In the genomic region with DNA sequence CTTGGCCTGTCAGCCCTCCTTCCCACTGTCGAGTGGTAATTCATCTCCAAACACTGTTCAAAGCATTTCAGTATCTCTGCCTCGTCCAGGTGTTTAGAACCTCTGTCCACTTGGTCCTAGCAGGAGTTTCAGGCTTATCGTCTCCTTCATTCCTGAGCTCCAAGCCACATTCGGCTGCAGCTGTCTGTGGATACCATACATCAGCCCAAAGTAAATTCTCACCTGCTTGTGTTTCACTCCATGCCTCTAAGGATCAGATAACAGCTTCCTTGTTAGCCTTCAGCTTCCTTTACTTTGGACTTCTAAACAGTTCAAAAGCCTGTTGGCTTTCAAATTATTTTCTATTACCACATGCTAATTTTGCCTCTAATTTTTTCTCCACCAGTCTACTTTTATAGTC, we compare ENCODE assay signal across 20 cellular contexts.
"Had no signal": no experiment of that assay in that cellular context is flagged by ENCODE, and none has a peak within 500 bp of the region (broad histone marks: within the 10 kb centered on the region; RNA-seq: fewer than 3 reads in every experiment).

No MANE protein-coding gene starts in this region.

- H3K4me3 ChIP-seq: sigmoid colon, upper lobe of left lung had no signal

- H3K27me3 Mint-ChIP-seq: activated CD4-positive, alpha-beta T cell treated with anti-CD3 and anti-CD28 coated beads, Interleukin-2, amount 10 ng/mL, durations not matched to agents 7 days and 5 days; activated CD8-positive, alpha-beta T cell treated with anti-CD3 and anti-CD28 coated beads for 36 hours; stimulated activated naive B cell treated with anti-CD40 and anti-IgM and Interleukin-4, amounts not matched to agents 10 μg/mL and 1 μg/mL and 100 μg/mL, for 72 hours had no signal

- H3K9me3 Mint-ChIP-seq: activated CD4-positive, alpha-beta T cell treated with anti-CD3 and anti-CD28 coated beads, Interleukin-2, amount 10 ng/mL, durations not matched to agents 7 days and 5 days; activated CD8-positive, alpha-beta T cell treated with anti-CD3 and anti-CD28 coated beads for 36 hours; activated naive CD4-positive, alpha-beta T cell treated with anti-CD3 and anti-CD28 coated beads, Interleukin-2, amount 50 U/mL, for 72 hours; stimulated activated naive B cell treated with anti-CD40 and anti-IgM and Interleukin-4, amounts not matched to agents 10 μg/mL and 1 μg/mL and 100 μg/mL, for 72 hours; T-helper 1 cell treated with Interleukin-12 subunit alpha and Interleukin-12 subunit beta and Interleukin-4 antibody, amounts not matched to agents 30 μg/mL and 1 μg/mL, for 36 hours had no signal

- H3K4me1 ChIP-seq: sigmoid colon, upper lobe of left lung had no signal

- H3K4me3 Mint-ChIP-seq: activated CD4-positive, alpha-beta T cell treated with anti-CD3 and anti-CD28 coated beads, Interleukin-2, amount 10 ng/mL, durations not matched to agents 7 days and 5 days; activated CD8-positive, alpha-beta T cell treated with anti-CD3 and anti-CD28 coated beads for 36 hours; stimulated activated naive B cell treated with anti-CD40 and anti-IgM and Interleukin-4, amounts not matched to agents 10 μg/mL and 1 μg/mL and 100 μg/mL, for 72 hours; T-helper 1 cell treated with Interleukin-12 subunit alpha and Interleukin-12 subunit beta and Interleukin-4 antibody, amounts not matched to agents 30 μg/mL and 1 μg/mL, for 36 hours had no signal

- H3K36me3 Mint-ChIP-seq: activated naive CD4-positive, alpha-beta T cell treated with anti-CD3 and anti-CD28 coated beads, Interleukin-2, amount 50 U/mL, for 72 hours; stimulated activated naive B cell treated with anti-CD40 and anti-IgM and Interleukin-4, amounts not matched to agents 10 μg/mL and 1 μg/mL and 100 μg/mL, for 72 hours had no signal

- DNase-seq: activated CD4-positive, alpha-beta T cell treated with anti-CD3 and anti-CD28 coated beads, Interleukin-2, amount 10 ng/mL, durations not matched to agents 7 days and 5 days; activated CD8-positive, alpha-beta T cell treated with anti-CD3 and anti-CD28 coated beads for 36 hours; activated gamma-delta T cell treated with Interleukin-2 at 50 U/mL for 16 hours; activated T-cell treated with anti-CD3 and anti-CD28 coated beads, Interleukin-2, amount 50 U/mL, for 1 hour; central memory CD4-positive, alpha-beta T cell; dermis blood vessel endothelial cell; effector memory CD4-positive, alpha-beta T cell; foreskin melanocyte; glutamatergic neuron; hippocampal formation; retina; sigmoid colon; stimulated activated CD4-positive, alpha-beta T cell treated with anti-CD3 and anti-CD28 coated beads, Interleukin-2, amount 100 ng/mL, for 48 hours; stimulated activated CD8-positive, alpha-beta memory T cell treated with anti-CD3 and anti-CD28 coated beads, Interleukin-4, amount 100 ng/mL, for 48 hours; stimulated activated naive B cell treated with anti-CD40 and anti-IgM and Interleukin-4, amounts not matched to agents 10 μg/mL and 1 μg/mL and 100 μg/mL, for 72 hours; T1000; upper lobe of left lung had no signal

- H3K27me3 ChIP-seq: sigmoid colon, upper lobe of left lung had no signal

- H3K27ac ChIP-seq: sigmoid colon, upper lobe of left lung had no signal

- H3K4me1 Mint-ChIP-seq: activated CD4-positive, alpha-beta T cell treated with anti-CD3 and anti-CD28 coated beads, Interleukin-2, amount 10 ng/mL, durations not matched to agents 7 days and 5 days; stimulated activated naive B cell treated with anti-CD40 and anti-IgM and Interleukin-4, amounts not matched to agents 10 μg/mL and 1 μg/mL and 100 μg/mL, for 72 hours had no signal

- H3K36me3 ChIP-seq: sigmoid colon, upper lobe of left lung had no signal

- ATAC-seq: activated CD8-positive, alpha-beta T cell treated with anti-CD3 and anti-CD28 coated beads for 36 hours; activated naive CD4-positive, alpha-beta T cell treated with anti-CD3 and anti-CD28 coated beads, Interleukin-2, amount 50 U/mL, for 72 hours; esophagus mucosa; stimulated activated naive B cell treated with anti-CD40 and anti-IgM and Interleukin-4, amounts not matched to agents 10 μg/mL and 1 μg/mL and 100 μg/mL, for 72 hours had no signal

- H3K9me3 ChIP-seq: sigmoid colon, upper lobe of left lung had no signal

- H3K27ac Mint-ChIP-seq: activated CD4-positive, alpha-beta T cell treated with anti-CD3 and anti-CD28 coated beads, Interleukin-2, amount 10 ng/mL, durations not matched to agents 7 days and 5 days; activated CD8-positive, alpha-beta T cell treated with anti-CD3 and anti-CD28 coated beads for 36 hours; activated naive CD4-positive, alpha-beta T cell treated with anti-CD3 and anti-CD28 coated beads, Interleukin-2, amount 50 U/mL, for 72 hours; stimulated activated naive B cell treated with anti-CD40 and anti-IgM and Interleukin-4, amounts not matched to agents 10 μg/mL and 1 μg/mL and 100 μg/mL, for 72 hours; T-helper 1 cell treated with Interleukin-12 subunit alpha and Interleukin-12 subunit beta and Interleukin-4 antibody, amounts not matched to agents 30 μg/mL and 1 μg/mL, for 36 hours had no signal
